23 cellular contexts compared by ENCODE assay signal in the genomic region with DNA sequence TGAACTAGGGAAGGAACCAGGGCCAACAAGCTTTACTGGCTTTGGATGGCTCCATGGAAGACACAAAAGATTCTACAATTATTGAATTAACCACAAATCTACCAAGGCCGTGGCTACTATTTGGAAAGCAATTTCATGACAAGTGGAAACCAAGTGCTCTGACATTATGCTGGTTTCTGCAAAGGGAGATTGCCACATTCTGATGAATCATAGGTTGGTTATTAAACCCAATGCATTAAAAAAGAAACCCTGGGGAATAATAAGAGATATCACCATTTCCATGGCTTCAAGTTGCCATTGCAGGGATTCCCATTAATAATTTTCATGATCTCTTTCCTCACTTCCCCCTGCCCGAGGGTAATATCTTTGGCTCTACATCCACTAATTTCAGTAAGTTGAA.
DNase-seq lines count a peak whose midpoint lies in the region; ATAC-seq, FAIRE-seq and TF ChIP-seq lines count a peak whose summit lies in the region.
"Had no signal": no experiment of that assay in that cellular context is flagged by ENCODE, and none has a peak within 500 bp of the region (broad histone marks: within the 10 kb centered on the region; RNA-seq: fewer than 3 reads in every experiment).

No MANE protein-coding gene starts in this region.

- H3K79me2 ChIP-seq in PC-3 (ENCODE audit: low read length), result no peaks in the 10 kb centered on the region

- no peak for TF ChIP-seq EP300 in tibial nerve (IDR thresholded peaks at IDR 0.05)

- no TSS peak for BruUV-seq in PC-3 (replicated peaks; lab: Mats Ljungman, UMichigan)

- WGBS in tibial nerve, 2 donors, result 80 to 92% methylated on average over 2 of the region's 2 CpGs

- H3K4me1 ChIP-seq in PC-3 (ENCODE audit: insufficient read depth, low read length) (0 out of 2 replicates have a peak, but pooled peaks cover 3% of the 10 kb centered on the region), tibial nerve (no peaks in the 10 kb centered on the region)

- no peak for FAIRE-seq in GM12891 (lab: Jason Lieb, UNC)
- FAIRE-seq: GM12878, GM18507, HTR-8/SVneo had no signal

- TF ChIP-seq CTCF in PC-3 (conservative IDR thresholded peaks at IDR 0.05; ENCODE audit: low read depth, low read length) (no peak), epithelial cell of esophagus (IDR thresholded peaks at IDR 0.05; ENCODE audit: insufficient read depth, low read depth, low read length, missing control alignments) (no peak), tibial nerve (IDR thresholded peaks at IDR 0.05) (no peak)

- DNase-seq in HPDE6-E6E7 (ENCODE audit: extremely low spot score), result peak; percentile 1
- DNase-seq in PC-3, result peak; percentile 45
- peak; percentile 32 for DNase-seq in epithelial cell of esophagus (ENCODE audit: low read depth)
- DNase-seq in iris pigment epithelial cell (ENCODE audit: low read depth), result peak; percentile 1
- DNase-seq in tibial nerve (ENCODE audit: low spot score in 2 of 2), result no peak
- no peak for DNase-seq in NCI-H526 (lab: John Stamatoyannopoulos, UW)
- DNase-seq in GM12891 (ENCODE audit: insufficient read length, low spot score), result no peak
- DNase-seq: H7, HFFc6, IMR-90, NCI-H1105 treated with DMSO at 0.1 percent for 48 hours, NCI-H1694, NCI-H2081 treated with DMSO at 0.1 percent for 48 hours, NCI-H510A, NCI-H774, RPMI8226, SIG-M5, T-helper 1 cell had no signal

- no peaks in the 10 kb centered on the region for H3K27me3 ChIP-seq in PC-3 (ENCODE audit: low read length)
- H3K27me3 ChIP-seq in tibial nerve, result no peaks in the 10 kb centered on the region

- ATAC-seq in PC-3 (no peak), HG03025 (IDR thresholded peaks at IDR 0.05; ENCODE audit: low FRiP score, unreplicated experiment) (no peak)
- ATAC-seq: GM12878 had no signal

- no peak overlapping the region for H3K4me2 ChIP-seq in PC-3 (ENCODE audit: low read length)

- CTCF ChIA-PET in PC-3 (lab: Charles Lee), result no interaction called here

- H3F3A ChIP-seq in PC-3 (ENCODE audit: low read length, unreplicated experiment), result no peaks in the 10 kb centered on the region

- H3K4me3 ChIP-seq in PC-3 (ENCODE audit: low read length) (no peak overlapping the region), epithelial cell of esophagus (ENCODE audit: low read length) (no peak overlapping the region), tibial nerve (no peak overlapping the region)
- H3K4me3 ChIP-seq: GM12878 had no signal

- H3K36me3 ChIP-seq in PC-3 (ENCODE audit: low read depth, low read length), result no peaks in the 10 kb centered on the region
- H3K36me3 ChIP-seq in tibial nerve, result no peaks in the 10 kb centered on the region

- H3K9ac ChIP-seq in PC-3 (ENCODE audit: low read length), result no peak overlapping the region

- H4K20me1 ChIP-seq in PC-3 (ENCODE audit: low read length), result no peaks in the 10 kb centered on the region

- TF ChIP-seq POLR2A in tibial nerve (IDR thresholded peaks at IDR 0.05) (no peak), GM12891 (IDR thresholded peaks at IDR 0.05; ENCODE audit: low read depth, low read length) (no peak)

- intact Hi-C loops in PC-3 (cut with micrococcal nuclease), result no loop called here

- peaks cover 3% of the 10 kb centered on the region for H3K9me3 ChIP-seq in PC-3 (ENCODE audit: low read length)
- H3K9me3 ChIP-seq in tibial nerve, result no peaks in the 10 kb centered on the region

- POLR2A ChIA-PET in PC-3 (lab: Charles Lee; ENCODE audit: unreplicated experiment), result no interaction called here

- H3K27ac ChIP-seq in PC-3 (ENCODE audit: low read length), result no peak overlapping the region
- H3K27ac ChIP-seq in tibial nerve, result no peak overlapping the region
- H3K27ac ChIP-seq: HL-60 had no signal

- H2AFZ ChIP-seq in PC-3 (ENCODE audit: low read length), result no peak overlapping the region

- H3K9me2 ChIP-seq in PC-3 (replicated peaks; ENCODE audit: low read length), result no peaks in the 10 kb centered on the region

TF ChIP-seq in GM12891, 5 proteins besides CTCF, POLR2A, EP300 and RAD21:
- TF ChIP-seq PAX5 (IDR thresholded peaks at IDR 0.05; ENCODE audit: insufficient read depth, low read length, severe bottlenecking) (no peak), POU2F2 (IDR thresholded peaks at IDR 0.05; ENCODE audit: low read depth, low read length) (no peak), SPI1 (IDR thresholded peaks at IDR 0.05; ENCODE audit: low read depth, low read length) (no peak), TAF1 (IDR thresholded peaks at IDR 0.05; ENCODE audit: low read depth, low read length) (no peak), POLR2AphosphoS5 (IDR thresholded peaks at IDR 0.05; ENCODE audit: low read depth, low read length) (no peak)

Comparison
In these comparisons a context has a peak if more than half of its experiments do, and no peak if none do; other contexts are left out.
1. DNase-seq: peak in HPDE6-E6E7 (single experiment), PC-3 (single experiment), epithelial cell of esophagus (single experiment) and iris pigment epithelial cell (single experiment); none in tibial nerve (0 of 2), NCI-H526 (0 of 2) and GM12891 (single experiment).